17 cellular contexts compared by ENCODE assay signal in genomic region chr11:110424775-110425444, GRCh38. TPM values are rescaled to one million over a fixed set of nuclear protein-coding genes. Genes with fewer than 3 reads are reported as not detected.
DNase-seq lines count a peak whose midpoint lies in the region; ATAC-seq, FAIRE-seq and TF ChIP-seq lines count a peak whose summit lies in the region.
"Had no signal": no experiment of that assay in that cellular context is flagged by ENCODE, and none has a peak within 500 bp of the region (broad histone marks: within the 10 kb centered on the region; RNA-seq: fewer than 3 reads in every experiment).

No MANE protein-coding gene starts in this region.

- H3K9ac ChIP-seq in K562 (ENCODE audit: insufficient read depth in 1 of 2, low read depth in 2 of 2, low read length in 2 of 2) = no peak overlapping the region
- no peak overlapping the region for H3K9ac ChIP-seq in mesenchymal stem cell (ENCODE audit: low read length)
- H3K9ac ChIP-seq: KMS-11 had no signal

- no peaks in the 10 kb centered on the region for H3K36me3 ChIP-seq in GM23338 (ENCODE audit: insufficient read depth)
- no peaks in the 10 kb centered on the region for H3K36me3 ChIP-seq in K562 (ENCODE audit: control insufficient read depth, insufficient read depth, low read length)
- H3K36me3 ChIP-seq in mesenchymal stem cell (ENCODE audit: control insufficient read depth in 1 of 2, insufficient read depth in 2 of 2, low read depth in 1 of 2, low read length in 2 of 2) = no peaks in the 10 kb centered on the region
- H3K36me3 ChIP-seq: HAP-1 had no signal

- H2AFZ ChIP-seq in GM23338 (peak overlapping the region; percentile 28; the same call in 1 of the 2 replicates), K562 (ENCODE audit: low read depth, low read length) (no peak overlapping the region; the same call in 1 of the 2 replicates), mesenchymal stem cell (ENCODE audit: low read depth, low read length) (no peak overlapping the region)

- no peak overlapping the region for H4K8ac ChIP-seq in mesenchymal stem cell (ENCODE audit: low read length)

- H3K4me2 ChIP-seq in GM23338 = no peak overlapping the region
- no peak overlapping the region for H3K4me2 ChIP-seq in K562 (ENCODE audit: insufficient read depth, low read length)
- no peak overlapping the region for H3K4me2 ChIP-seq in mesenchymal stem cell (ENCODE audit: low read length, poor library complexity, severe bottlenecking)
- H3K4me2 ChIP-seq: KMS-11 had no signal

- BruUV-seq in K562 (replicated peaks; lab: Mats Ljungman, UMichigan) = no TSS peak

- TF ChIP-seq CTCF in GM23338 (conservative IDR thresholded peaks at IDR 0.05; ENCODE audit: low read depth in 2 of 2) = no peak
- no peak for TF ChIP-seq CTCF in K562 (IDR thresholded peaks at IDR 0.05 in 2 of 3, conservative IDR thresholded peaks at IDR 0.05 in 1 of 3; ENCODE audit: insufficient read depth in 2 of 3, low read depth in 1 of 3, low read length in 3 of 3)
- no peak for TF ChIP-seq CTCF in type B pancreatic cell (conservative IDR thresholded peaks at IDR 0.05)

- H3K79me1 ChIP-seq in mesenchymal stem cell (replicated peaks; ENCODE audit: low read length, poor library complexity, severe bottlenecking) = no peaks in the 10 kb centered on the region

- TF ChIP-seq RAD21 in K562 (CRISPR knock-in tag; conservative IDR thresholded peaks at IDR 0.05 in 1 of 2, IDR thresholded peaks at IDR 0.05 in 1 of 2) = no peak

- H3K4me1 Mint-ChIP-seq in GM23338 (peaks cover 5% of the 10 kb centered on the region; the same call in 2 of the 3 replicates), type B pancreatic cell (ENCODE audit: unreplicated experiment) (peaks cover 22% of the 10 kb centered on the region)

- no peak for ATAC-seq in GM23338
- ATAC-seq in K562 = no peak
- no peak for ATAC-seq in GM19023 (IDR thresholded peaks at IDR 0.05; ENCODE audit: unreplicated experiment)
- ATAC-seq in GM18520 (IDR thresholded peaks at IDR 0.05; ENCODE audit: unreplicated experiment) = no peak

- H3K9me1 ChIP-seq in K562 (ENCODE audit: control insufficient read depth, insufficient read depth, low read length) = no peaks in the 10 kb centered on the region

- no peak overlapping the region for H2BK5ac ChIP-seq in mesenchymal stem cell (ENCODE audit: low read depth, low read length, poor library complexity, severe bottlenecking)

- H3K9me3 ChIP-seq in K562 (replicated peaks; ENCODE audit: control insufficient read depth, insufficient read depth, low read depth, low read length) (0 out of 2 replicates have a peak, but pooled peaks cover 3% of the 10 kb centered on the region), mesenchymal stem cell (ENCODE audit: control insufficient read depth, low read length) (no peaks in the 10 kb centered on the region)
- H3K9me3 ChIP-seq: HAP-1 had no signal

- H3K4me3 Mint-ChIP-seq in GM23338 = no peak overlapping the region
- H3K4me3 Mint-ChIP-seq in type B pancreatic cell = no peak overlapping the region
- H3K4me3 Mint-ChIP-seq: CD4-positive, alpha-beta T cell had no signal

- H3K27ac ChIP-seq in GM23338 (ENCODE audit: low read depth) (no peak overlapping the region), K562 (ENCODE audit: extremely low read depth, low read depth, low read length) (no peak overlapping the region), mesenchymal stem cell (ENCODE audit: low read length, poor library complexity, severe bottlenecking) (no peak overlapping the region)
- H3K27ac ChIP-seq: C4-2B, KMS-11 had no signal

- H3K27me3 ChIP-seq in GM23338 (ENCODE audit: insufficient read depth) (no peaks in the 10 kb centered on the region), K562 (ENCODE audit: control insufficient read depth in 2 of 2, insufficient read depth in 2 of 2, low read length in 2 of 2) (no peaks in the 10 kb centered on the region), mesenchymal stem cell (ENCODE audit: control insufficient read depth in 1 of 2, insufficient read depth in 1 of 2, low read length in 2 of 2) (no peaks in the 10 kb centered on the region)

- H3K9me3 Mint-ChIP-seq in GM23338 (peaks cover 23% of the 10 kb centered on the region), type B pancreatic cell (peaks cover 9% of the 10 kb centered on the region)
- H3K9me3 Mint-ChIP-seq: CD4-positive, alpha-beta T cell had no signal

- POLR2A ChIA-PET in K562 (lab: Yijun Ruan, JAX) = interaction anchor here (0.7 to 1.3 kb wide), 2 partner anchors 11 to 48 kb away, joined by 3 read pairs; no protein-coding TSS in a partner anchor

- no peak overlapping the region for H2BK12ac ChIP-seq in mesenchymal stem cell (ENCODE audit: low read length in 2 of 2)

- peaks cover 6% of the 10 kb centered on the region; the same call in 1 of the 2 replicates for H3K9me2 ChIP-seq in GM23338 (ENCODE audit: insufficient read depth)

- CTCF ChIA-PET in K562 (lab: Yijun Ruan, JAX; ENCODE audit: low intra/inter-chr PET ratio) = no interaction called here

- intact Hi-C loops in K562 (cut with micrococcal nuclease) = no loop called here

- H4K91ac ChIP-seq in mesenchymal stem cell (ENCODE audit: low read length) = no peak overlapping the region

- H4K20me1 ChIP-seq in GM23338 (replicated peaks; ENCODE audit: insufficient read depth) = no peaks in the 10 kb centered on the region
- H4K20me1 ChIP-seq in K562 (replicated peaks; ENCODE audit: control insufficient read depth, insufficient read depth, low read length) = no peaks in the 10 kb centered on the region

- H2AK5ac ChIP-seq in mesenchymal stem cell (ENCODE audit: low read length, severe bottlenecking) = peak overlapping the region; percentile 36

- no peaks in the 10 kb centered on the region for H3F3A ChIP-seq in GM23338 (replicated peaks; ENCODE audit: low read depth)

- H3K14ac ChIP-seq in mesenchymal stem cell (ENCODE audit: low read length in 2 of 2) = no peak overlapping the region

- H3K27ac Mint-ChIP-seq in GM23338 (no peak overlapping the region), type B pancreatic cell (peak overlapping the region; percentile 87)
- H3K27ac Mint-ChIP-seq: CD4-positive, alpha-beta T cell had no signal

- H3K27me3 Mint-ChIP-seq in GM23338 (ENCODE audit: insufficient read depth, low read depth, poor library complexity) (no peaks in the 10 kb centered on the region), type B pancreatic cell (no peaks in the 10 kb centered on the region)
- H3K27me3 Mint-ChIP-seq: CD4-positive, alpha-beta T cell had no signal

- no peak for TF ChIP-seq EP300 in K562 (IDR thresholded peaks at IDR 0.05; ENCODE audit: low read length)

- H3K18ac ChIP-seq in mesenchymal stem cell (ENCODE audit: low read depth in 1 of 2, low read length in 2 of 2) = no peak overlapping the region

- 14% methylated on average over 3 of the region's 3 CpGs for WGBS in K562 (ENCODE audit: insufficient coverage, low coverage, missing lambda C conversion rate)
- WGBS in mesenchymal stem cell = 96% methylated on average over 2 of the region's 3 CpGs

- DNase-seq in GM23338 (ENCODE audit: low spot score) = no peak
- no peak for DNase-seq in K562 (ENCODE audit: extremely low read depth in 1 of 4, low spot score in 3 of 4)
- DNase-seq in mesenchymal stem cell = no peak
- no peak for DNase-seq in type B pancreatic cell (ENCODE audit: extremely low spot score, unreplicated experiment)
- DNase-seq in GM19238 (ENCODE audit: insufficient read length, low spot score) = no peak
- DNase-seq: ACHN; AML-193; Caco-2; CD4-positive, alpha-beta T cell had no signal

- H3K36me3 Mint-ChIP-seq in GM23338 (ENCODE audit: low read depth) = peaks cover 12% of the 10 kb centered on the region
- H3K36me3 Mint-ChIP-seq in type B pancreatic cell = peaks cover 4% of the 10 kb centered on the region

- in situ Hi-C loops in K562 (cut with MboI) = no loop called here

- H3K4me3 ChIP-seq in GM23338 = no peak overlapping the region
- no peak overlapping the region for H3K4me3 ChIP-seq in K562
- H3K4me3 ChIP-seq in mesenchymal stem cell (ENCODE audit: insufficient read depth in 1 of 2, low read depth in 1 of 2, low read length in 2 of 2) = no peak overlapping the region
- H3K4me3 ChIP-seq: HAP-1 had no signal

- H3K79me2 ChIP-seq in GM23338 (replicated peaks; ENCODE audit: insufficient read depth) (no peaks in the 10 kb centered on the region), K562 (ENCODE audit: control insufficient read depth, insufficient read depth, low read length) (no peaks in the 10 kb centered on the region)

- TF ChIP-seq POLR2A in K562 (conservative IDR thresholded peaks at IDR 0.05) = no peak

- no peak overlapping the region for H3K23ac ChIP-seq in mesenchymal stem cell (ENCODE audit: low read length in 2 of 2)

- H3K4me1 ChIP-seq in GM23338 (ENCODE audit: insufficient read depth) (peaks cover 4% of the 10 kb centered on the region; the same call in 1 of the 2 replicates), K562 (replicated peaks in 1 of 2; ENCODE audit: control insufficient read depth in 2 of 2, insufficient read depth in 2 of 2, low read length in 2 of 2) (peaks cover 0 to 3% of the 10 kb centered on the region in 2 experiments; a peak in 2 of 5 replicates), mesenchymal stem cell (ENCODE audit: control insufficient read depth, insufficient read depth, low read depth, low read length) (no peaks in the 10 kb centered on the region)
- H3K4me1 ChIP-seq: HAP-1 had no signal

- H2BK120ac ChIP-seq in mesenchymal stem cell (ENCODE audit: low read depth, low read length) = no peak overlapping the region

- H3K4ac ChIP-seq in mesenchymal stem cell (ENCODE audit: low read depth in 1 of 2, low read length in 2 of 2) = no peak overlapping the region

- no peak overlapping the region for H2BK15ac ChIP-seq in mesenchymal stem cell (ENCODE audit: low read depth, poor library complexity, severe bottlenecking)

- no peak for FAIRE-seq in K562 (lab: Jason Lieb, UNC)
- FAIRE-seq: D721Med, G401.6, GM12891 had no signal

RNA-seq across cellular contexts. Expression of gene FDX1, which starts 4.8 kb away (rescaled TPM):
- total RNA-seq in GM23338 (2014; rRNA removed; shearing (Covaris generic)) = 11.1 and 15.3 TPM in 2 replicates
- polyA plus RNA-seq in GM23338 (2016; fragmentation: Nextera tagmentation; extraction: Ambion mirVana) (15.9 and 16.8 TPM in 2 replicates), K562 (2011; rRNA removed) (7.9 and 13.0 TPM in 2 replicates), K562 (2014; fragmentation: Illumina TruSeq; extraction: Trizol) (7.3 and 7.5 TPM in 2 replicates), K562 (2014; fragmentation: Nextera tagmentation; extraction: Ambion mirVana) (1 to 10 TPM; 6.4 to 6.9 TPM), K562 (2014; rRNA removed) (9.7 and 10.7 TPM in 2 replicates)
- 1.3 and 3.3 TPM in 2 replicates for total RNA-seq in K562 (2011; cell fraction: chromatin; rRNA removed; ENCODE audit: low replicate concordance)
- total RNA-seq in K562 (2011; cell fraction: nucleolus; rRNA removed) = 1.4 and 1.5 TPM in 2 replicates
- 2.3 and 6.9 TPM in 2 replicates for total RNA-seq in K562 (2011; cell fraction: nucleoplasm; rRNA removed)
- total RNA-seq in K562 (2014; rRNA removed) (9.7 and 11.4 TPM in 2 replicates), K562 (2014; rRNA removed; fragmentation: Illumina TruSeq; extraction: Trizol) (13.2 and 14.5 TPM in 2 replicates), K562 (2015; rRNA removed; fragmentation: Illumina TruSeq; extraction: Trizol) (9.8 and 11.8 TPM in 2 replicates), K562 (2021) (12.9 and 14.3 TPM in 2 replicates), type B pancreatic cell (ENCODE audit: low replicate concordance) (14.6 and 24.9 TPM in 2 replicates)
- 4.6 and 4.9 TPM in 2 replicates for polyA plus RNA-seq in K562 (2011; cell fraction: cytosol; rRNA removed)
- polyA plus RNA-seq in K562 (2011; cell fraction: nucleus; rRNA removed) = 1.7 and 2.3 TPM in 2 replicates
- 8.3 and 13.6 TPM in 2 replicates for polyA plus RNA-seq in K562 (2012)
- 6.6 and 7.9 TPM in 2 replicates for polyA minus RNA-seq in K562 (2011; rRNA and poly(A)+ RNA removed)
- 3.6 and 4.0 TPM in 2 replicates for polyA minus RNA-seq in K562 (2011; cell fraction: cytosol; rRNA and poly(A)+ RNA removed)
- 1.6 and 2.0 TPM in 2 replicates for polyA minus RNA-seq in K562 (2011; cell fraction: nucleus; rRNA and poly(A)+ RNA removed)
- 8.3 TPM for polyA plus RNA-seq in mesenchymal stem cell (2013, experiment 1 of 2)
- polyA plus RNA-seq in mesenchymal stem cell (2013, experiment 2 of 2) = 8.8 TPM
